Comparison of ENCODE assay signal across 1 cellular context in genomic region chr12:124940393-124941169, GRCh38.
TF ChIP-seq lines count a peak whose summit lies in the region.

No MANE protein-coding gene starts in this region.

TF ChIP-seq in K562, 482 proteins besides CTCF, POLR2A, EP300 and RAD21 (continued from another document and continues in another):
- TF ChIP-seq SAP30 (IDR thresholded peaks at IDR 0.05; ENCODE audit: borderline replicate concordance, insufficient read depth, low read depth, low read length, poor library complexity, severe bottlenecking) (peak; percentile 26), PRPF4 (IDR thresholded peaks at IDR 0.05; ENCODE audit: insufficient read depth, low read depth, low read length, poor library complexity, severe bottlenecking) (no peak), NUFIP1 (IDR thresholded peaks at IDR 0.05; ENCODE audit: partially characterized antibody) (peak; percentile 65), CGGBP1 (CRISPR knock-in tag; IDR thresholded peaks at IDR 0.05) (no peak), CTCFL (IDR thresholded peaks at IDR 0.05; ENCODE audit: borderline replicate concordance, insufficient read depth, low read depth, low read length, poor library complexity, severe bottlenecking) (peak; percentile 83), PHF20 (IDR thresholded peaks at IDR 0.05; ENCODE audit: partially characterized antibody) (peak; percentile 67), ZNF696 (CRISPR knock-in tag; conservative IDR thresholded peaks at IDR 0.05) (no peak), KLF6 (CRISPR knock-in tag; IDR thresholded peaks at IDR 0.05; ENCODE audit: borderline replicate concordance) (peak; percentile 37; the same call in 1 of the 2 replicates), FOXK2 (conservative IDR thresholded peaks at IDR 0.05 in 1 of 2, IDR thresholded peaks at IDR 0.05 in 1 of 2; ENCODE audit: low read depth in 2 of 2) (peak; percentile 48 to 53; a peak in 3 of 4 replicates), SAFB (IDR thresholded peaks at IDR 0.05; ENCODE audit: borderline replicate concordance, low read depth, low read length) (peak; percentile 20; the same call in 1 of the 2 replicates), ZNF277 (CRISPR knock-in tag; IDR thresholded peaks at IDR 0.05; ENCODE audit: borderline replicate concordance) (no peak), NCOA1 (IDR thresholded peaks at IDR 0.05; ENCODE audit: low read depth) (peak; percentile 64), ZKSCAN1 (IDR thresholded peaks at IDR 0.05; ENCODE audit: low read depth, low read length) (no peak), ATF1 (CRISPR knock-in tag; IDR thresholded peaks at IDR 0.05) (no peak), ATF1 (tag; IDR thresholded peaks at IDR 0.05) (peak; percentile 85), KLF1 (tag; IDR thresholded peaks at IDR 0.05) (peak; percentile 84; the same call in 1 of the 2 replicates), TBP (optimal IDR thresholded peaks at IDR 0.05; ENCODE audit: low read depth, low read length) (peak; percentile 63), THRA (IDR thresholded peaks at IDR 0.05) (no peak), CBFB (CRISPR knock-in tag; IDR thresholded peaks at IDR 0.05) (no peak), MIER1 (IDR thresholded peaks at IDR 0.05; ENCODE audit: low read depth) (no peak), ZNF24 (IDR thresholded peaks at IDR 0.05) (peak; percentile 63), SNIP1 (IDR thresholded peaks at IDR 0.05; ENCODE audit: low read depth) (no peak), AFF1 (IDR thresholded peaks at IDR 0.05; ENCODE audit: low read depth in 1 of 2, partially characterized antibody in 2 of 2) (peak in 1 of 2 experiments; percentile 42), ZMIZ1 (IDR thresholded peaks at IDR 0.05; ENCODE audit: low read depth in 2 of 2, low read length in 2 of 2) (peak in 1 of 2 experiments; percentile 72; a peak in 1 of 4 replicates), CREM (IDR thresholded peaks at IDR 0.05; ENCODE audit: low read depth) (peak; percentile 95), ZNF639 (CRISPR knock-in tag; conservative IDR thresholded peaks at IDR 0.05 in 1 of 2, IDR thresholded peaks at IDR 0.05 in 1 of 2) (peak in 1 of 2 experiments; percentile 75; a peak in 2 of 4 replicates), NR4A1 (CRISPR knock-in tag; IDR thresholded peaks at IDR 0.05) (no peak), NR4A1 (tag; IDR thresholded peaks at IDR 0.05) (0 out of 2 replicates have a peak, but pooled peaks have one; percentile 58), MBD2 (IDR thresholded peaks at IDR 0.05; ENCODE audit: borderline replicate concordance, low read depth) (0 out of 2 replicates have a peak, but pooled peaks have one; percentile 35), KDM5B (IDR thresholded peaks at IDR 0.05; ENCODE audit: insufficient replicate concordance, low read depth, low read length) (peak; percentile 71), RBBP5 (IDR thresholded peaks at IDR 0.05; ENCODE audit: borderline replicate concordance, insufficient read depth, low read length, poor library complexity, severe bottlenecking) (no peak), TSC22D4 (tag; IDR thresholded peaks at IDR 0.05) (no peak), ZNF764 (CRISPR knock-in tag; IDR thresholded peaks at IDR 0.05; ENCODE audit: low read depth) (no peak), XRCC4 (IDR thresholded peaks at IDR 0.05; ENCODE audit: extremely low read depth, insufficient read depth, insufficient read length) (no peak), XRCC5 (IDR thresholded peaks at IDR 0.05; ENCODE audit: low read depth, low read length) (peak; percentile 63; the same call in 1 of the 2 replicates), RBFOX2 (IDR thresholded peaks at IDR 0.05; ENCODE audit: low read depth, low read length) (peak; percentile 61), THRB (CRISPR knock-in tag; conservative IDR thresholded peaks at IDR 0.05) (no peak), CREB3L1 (IDR thresholded peaks at IDR 0.05; ENCODE audit: borderline replicate concordance, low read depth) (0 out of 2 replicates have a peak, but pooled peaks have one; percentile 57), POLR2AphosphoS2 (IDR thresholded peaks at IDR 0.05; ENCODE audit: low read length) (no peak), NCOA6 (IDR thresholded peaks at IDR 0.05) (no peak), ZNF146 (CRISPR knock-in tag; IDR thresholded peaks at IDR 0.05; ENCODE audit: unreplicated experiment) (no peak), NCOA4 (IDR thresholded peaks at IDR 0.05; ENCODE audit: partially characterized antibody) (no peak), MED1 (CRISPR knock-in tag; IDR thresholded peaks at IDR 0.05; ENCODE audit: borderline replicate concordance) (no peak), U2AF2 (optimal IDR thresholded peaks at IDR 0.05; ENCODE audit: low read depth, low read length) (no peak)
